31 cellular contexts compared by ENCODE assay signal in the genomic region with DNA sequence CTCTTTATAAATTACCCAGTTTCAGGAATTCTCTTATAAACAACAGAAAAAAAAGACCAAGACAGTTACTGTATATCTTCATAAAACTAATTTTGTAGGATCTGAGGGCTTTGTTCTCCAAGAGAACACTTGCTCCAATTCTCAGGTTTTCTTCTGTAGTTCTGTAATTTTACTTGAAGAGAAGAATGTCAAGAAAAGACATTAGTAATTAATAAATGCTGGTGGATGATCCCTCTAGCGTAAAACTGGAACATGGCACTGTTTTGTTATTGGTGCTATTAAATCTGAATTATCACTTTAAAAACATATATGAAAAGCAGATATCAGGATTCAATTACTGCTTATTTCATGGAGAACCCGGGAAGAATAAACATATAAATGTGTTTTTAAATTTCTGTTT. TPM values are rescaled to one million over a fixed set of nuclear protein-coding genes. Genes with fewer than 3 reads are reported as not detected.
"Had no signal": no experiment of that assay in that cellular context is flagged by ENCODE, and none has a peak within 500 bp of the region (broad histone marks: within the 10 kb centered on the region; RNA-seq: fewer than 3 reads in every experiment).

No MANE protein-coding gene starts in this region.

- H3K27me3 ChIP-seq: ascending aorta, breast epithelium, cardiac muscle cell, colonic mucosa, esophagus squamous epithelium, gastroesophageal sphincter had no signal

- H3K9me3 Mint-ChIP-seq: activated CD4-positive, alpha-beta memory T cell treated with anti-CD3 and anti-CD28 coated beads for 36 hours; activated CD4-positive, alpha-beta T cell treated with anti-CD3 and anti-CD28 coated beads, Interleukin-2, amount 10 ng/mL, durations not matched to agents 24 days and 14 days; activated naive CD4-positive, alpha-beta T cell treated with anti-CD3 and anti-CD28 coated beads for 36 hours; activated naive CD4-positive, alpha-beta T cell treated with anti-CD3 and anti-CD28 coated beads, Interleukin-2, amount 50 U/mL, for 72 hours; activated naive CD8-positive, alpha-beta T cell treated with anti-CD3 and anti-CD28 coated beads, Interleukin-2, amount 10 ng/mL, durations not matched to agents 7 days and 5 days; activated T-helper 1 cell treated with anti-CD3 and anti-CD28 coated beads, Interleukin-12 subunit alpha, Interleukin-12 subunit beta, Interleukin-2, Interleukin-4 antibody, amounts not matched to agents 30 ng/mL and 10 ng/mL and 1 ng/mL, durations not matched to agents 14 hours and 24 hours and 36 hours; activated T-helper 2 cell treated with anti-CD3 and anti-CD28 coated beads, Interferon-gamma antibody, Interleukin-2, Interleukin-4, amounts not matched to agents 10 μg/mL and 5 μg/mL and 100 μg/mL, durations not matched to agents 14 hours and 24 hours and 36 hours had no signal

- H3K27ac ChIP-seq: ascending aorta, breast epithelium, cardiac muscle cell, colonic mucosa, esophagus squamous epithelium, gastroesophageal sphincter had no signal

- H3K36me3 Mint-ChIP-seq: activated CD4-positive, alpha-beta memory T cell treated with anti-CD3 and anti-CD28 coated beads for 36 hours; activated CD8-positive, alpha-beta memory T cell treated with anti-CD3 and anti-CD28 coated beads, Interleukin-2, amount 10 ng/mL, durations not matched to agents 7 days and 5 days; activated naive CD4-positive, alpha-beta T cell treated with anti-CD3 and anti-CD28 coated beads, Interleukin-2, amount 50 U/mL, for 72 hours; activated naive CD8-positive, alpha-beta T cell treated with anti-CD3 and anti-CD28 coated beads, Interleukin-2, amount 10 ng/mL, durations not matched to agents 7 days and 5 days; brain had no signal

- H3K4me3 Mint-ChIP-seq: activated CD4-positive, alpha-beta memory T cell treated with anti-CD3 and anti-CD28 coated beads for 36 hours; activated CD4-positive, alpha-beta T cell treated with anti-CD3 and anti-CD28 coated beads for 36 hours; activated CD4-positive, alpha-beta T cell treated with anti-CD3 and anti-CD28 coated beads, Interleukin-2, amount 10 ng/mL, durations not matched to agents 24 days and 14 days; activated CD8-positive, alpha-beta memory T cell treated with anti-CD3 and anti-CD28 coated beads, Interleukin-2, amount 10 ng/mL, durations not matched to agents 7 days and 5 days; activated CD8-positive, alpha-beta T cell treated with anti-CD3 and anti-CD28 coated beads, Interleukin-2, amount 10 ng/mL, durations not matched to agents 7 days and 5 days; activated naive CD4-positive, alpha-beta T cell treated with anti-CD3 and anti-CD28 coated beads for 36 hours; activated naive CD8-positive, alpha-beta T cell treated with anti-CD3 and anti-CD28 coated beads, Interleukin-2, amount 10 ng/mL, durations not matched to agents 7 days and 5 days; activated T-helper 1 cell treated with anti-CD3 and anti-CD28 coated beads, Interleukin-12 subunit alpha, Interleukin-12 subunit beta, Interleukin-2, Interleukin-4 antibody, amounts not matched to agents 30 ng/mL and 10 ng/mL and 1 ng/mL, durations not matched to agents 14 hours and 24 hours and 36 hours; brain had no signal

- H3K4me3 ChIP-seq: ascending aorta, breast epithelium, cardiac muscle cell, colonic mucosa, esophagus squamous epithelium, gastroesophageal sphincter had no signal

- DNase-seq: activated CD4-positive, alpha-beta memory T cell treated with anti-CD3 and anti-CD28 coated beads for 36 hours; activated CD4-positive, alpha-beta T cell treated with anti-CD3 and anti-CD28 coated beads for 36 hours; activated CD4-positive, alpha-beta T cell treated with anti-CD3 and anti-CD28 coated beads, Interleukin-2, amount 10 ng/mL, durations not matched to agents 24 days and 14 days; activated CD4-positive, CD25-positive, alpha-beta regulatory T cell; activated CD4-positive, CD25-positive, alpha-beta regulatory T cell treated with anti-CD3 and anti-CD28 coated beads, Interleukin-2, amount 50 U/mL, for 72 hours; activated CD8-positive, alpha-beta memory T cell treated with anti-CD3 and anti-CD28 coated beads, Interleukin-2, amount 10 ng/mL, durations not matched to agents 7 days and 5 days; activated CD8-positive, alpha-beta memory T cell treated with anti-CD3 and anti-CD28 coated beads, Interleukin-2, amount 50 U/mL, for 4 hours; activated CD8-positive, alpha-beta T cell treated with anti-CD3 and anti-CD28 coated beads, Interleukin-2, amount 10 ng/mL, durations not matched to agents 7 days and 5 days; activated effector memory CD4-positive, alpha-beta T cell treated with anti-CD3 and anti-CD28 coated beads, Interleukin-2, amount 50 U/mL, for 16 hours; activated naive CD4-positive, alpha-beta T cell treated with anti-CD3 and anti-CD28 coated beads for 36 hours; activated naive CD8-positive, alpha-beta T cell treated with anti-CD3 and anti-CD28 coated beads, Interleukin-2, amount 10 ng/mL, durations not matched to agents 7 days and 5 days; activated T-cell treated with anti-CD3 and anti-CD28 coated beads, Interleukin-2, amount 50 U/mL, for 1 hour; activated T-cell treated with anti-CD3 and anti-CD28 coated beads, Interleukin-2, amount 50 U/mL, for 48 hours; central memory CD4-positive, alpha-beta T cell; cerebellar nuclear complex; colonic mucosa; effector memory CD4-positive, alpha-beta T cell; erythroblast; esophagus squamous epithelium; foreskin melanocyte; hippocampal formation; T-helper 2 cell had no signal

- H3K9me3 ChIP-seq: ascending aorta, breast epithelium, colonic mucosa, esophagus squamous epithelium, gastroesophageal sphincter had no signal

- ATAC-seq: activated CD4-positive, alpha-beta T cell treated with anti-CD3 and anti-CD28 coated beads for 36 hours; activated CD8-positive, alpha-beta memory T cell treated with anti-CD3 and anti-CD28 coated beads, Interleukin-2, amount 10 ng/mL, durations not matched to agents 7 days and 5 days; activated CD8-positive, alpha-beta T cell treated with anti-CD3 and anti-CD28 coated beads, Interleukin-2, amount 10 ng/mL, durations not matched to agents 7 days and 5 days; activated naive CD4-positive, alpha-beta T cell treated with anti-CD3 and anti-CD28 coated beads, Interleukin-2, amount 50 U/mL, for 72 hours; gastroesophageal sphincter had no signal

- H3K27ac Mint-ChIP-seq: activated CD4-positive, alpha-beta memory T cell treated with anti-CD3 and anti-CD28 coated beads for 36 hours; activated CD4-positive, alpha-beta T cell treated with anti-CD3 and anti-CD28 coated beads for 36 hours; activated CD4-positive, alpha-beta T cell treated with anti-CD3 and anti-CD28 coated beads, Interleukin-2, amount 10 ng/mL, durations not matched to agents 24 days and 14 days; activated CD8-positive, alpha-beta memory T cell treated with anti-CD3 and anti-CD28 coated beads, Interleukin-2, amount 10 ng/mL, durations not matched to agents 7 days and 5 days; activated CD8-positive, alpha-beta T cell treated with anti-CD3 and anti-CD28 coated beads, Interleukin-2, amount 10 ng/mL, durations not matched to agents 7 days and 5 days; activated naive CD4-positive, alpha-beta T cell treated with anti-CD3 and anti-CD28 coated beads for 36 hours; activated naive CD8-positive, alpha-beta T cell treated with anti-CD3 and anti-CD28 coated beads, Interleukin-2, amount 10 ng/mL, durations not matched to agents 7 days and 5 days; activated T-helper 1 cell treated with anti-CD3 and anti-CD28 coated beads, Interleukin-12 subunit alpha, Interleukin-12 subunit beta, Interleukin-2, Interleukin-4 antibody, amounts not matched to agents 30 ng/mL and 10 ng/mL and 1 ng/mL, durations not matched to agents 14 hours and 24 hours and 36 hours; activated T-helper 2 cell treated with anti-CD3 and anti-CD28 coated beads, Interferon-gamma antibody, Interleukin-2, Interleukin-4, amounts not matched to agents 10 μg/mL and 5 μg/mL and 100 μg/mL, durations not matched to agents 14 hours and 24 hours and 36 hours had no signal

- H3K4me1 ChIP-seq: ascending aorta, breast epithelium, colonic mucosa, esophagus squamous epithelium had no signal

- H3K36me3 ChIP-seq: ascending aorta, breast epithelium, cardiac muscle cell, colonic mucosa, esophagus squamous epithelium, gastroesophageal sphincter had no signal

RNA-seq across cellular contexts. Expression of gene CPHXL, which starts 36.5 kb away (rescaled TPM):
- polyA plus RNA-seq: cardiac muscle cell, fibroblast of lung had no signal
